ENCODE assay signal across 18 cellular contexts in the genomic region with DNA sequence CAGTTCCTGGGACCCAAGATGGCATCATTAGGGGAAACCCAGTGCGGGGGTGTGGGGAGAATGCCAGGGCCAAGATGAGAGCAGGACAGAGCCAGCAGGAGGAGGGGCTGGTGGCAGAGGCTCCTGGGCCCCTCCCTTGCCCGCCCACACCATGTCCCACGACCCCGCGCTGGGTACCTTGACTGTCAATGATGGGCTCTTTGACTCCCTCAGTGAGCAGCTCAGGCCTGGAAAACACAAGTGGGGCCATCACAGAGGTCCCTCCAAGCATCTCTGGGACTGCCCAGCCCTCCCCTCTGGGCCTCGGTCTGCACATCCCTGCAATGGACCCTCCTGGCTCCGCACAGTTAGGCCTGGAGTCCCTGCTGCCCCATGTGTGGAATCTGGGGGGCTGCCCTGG.
"Had no signal": no experiment of that assay in that cellular context is flagged by ENCODE, and none has a peak within 500 bp of the region (broad histone marks: within the 10 kb centered on the region; RNA-seq: fewer than 3 reads in every experiment).

No MANE protein-coding gene starts in this region.

- ATAC-seq: gastroesophageal sphincter, T-helper 17 cell had no signal

- H3K27me3 ChIP-seq: dorsolateral prefrontal cortex, gastroesophageal sphincter, heart right ventricle, right lobe of liver, tibial artery, uterus had no signal

- FAIRE-seq: astrocyte, bronchial epithelial cell had no signal

- DNase-seq: activated CD4-positive, alpha-beta T cell treated with anti-CD3 and anti-CD28 coated beads for 4 hours; activated naive CD4-positive, alpha-beta T cell treated with anti-CD3 and anti-CD28 coated beads for 36 hours; endodermal cell; heart right ventricle; islet precursor cell; mesenchymal stem cell; occipital lobe; right lobe of liver; stimulated activated CD4-positive, alpha-beta T cell treated with anti-CD3 and anti-CD28 coated beads, Interleukin-2, amount 100 ng/mL, for 24 hours; T-helper 17 cell; tibial artery; uterus; WERI-Rb-1 had no signal

- H3K9me3 ChIP-seq: gastroesophageal sphincter, heart right ventricle, prostate gland, right lobe of liver, tibial artery, uterus had no signal

- H3K36me3 ChIP-seq: uterus had no signal

- H3K27ac ChIP-seq: dorsolateral prefrontal cortex, gastroesophageal sphincter, heart right ventricle, prostate gland, right lobe of liver, tibial artery, uterus, WERI-Rb-1 had no signal

- H3K4me1 ChIP-seq: gastroesophageal sphincter, heart right ventricle, prostate gland, right lobe of liver, tibial artery, uterus had no signal

- H3K4me3 ChIP-seq: dorsolateral prefrontal cortex, gastroesophageal sphincter, heart right ventricle, prostate gland, right lobe of liver, tibial artery, uterus had no signal
